In the genomic region with DNA sequence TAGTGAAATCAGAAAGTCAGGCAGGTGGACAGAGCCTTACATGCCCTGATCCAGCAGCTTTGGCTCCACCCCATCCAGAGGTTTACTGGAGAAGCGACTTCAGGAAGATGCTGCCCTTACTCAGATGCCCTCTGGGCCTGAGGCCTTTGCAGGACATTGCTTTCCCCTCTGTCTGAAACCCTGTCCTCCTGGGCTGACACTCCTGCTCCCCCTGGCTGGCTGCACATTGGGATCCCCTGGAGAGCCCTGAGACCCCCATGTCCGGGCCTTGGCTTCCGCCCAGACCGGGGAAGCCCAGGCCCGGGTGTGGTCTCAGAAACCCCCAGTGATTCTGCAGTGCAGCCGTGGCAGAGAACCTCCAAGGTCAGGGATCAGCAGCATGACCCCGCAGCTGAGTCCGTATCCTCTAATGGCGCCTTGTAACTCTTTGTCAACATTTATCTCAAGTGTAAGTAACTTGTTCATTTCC, we compare ENCODE assay signal across 34 cellular contexts. TPM values are rescaled to one million over a fixed set of nuclear protein-coding genes. Genes with fewer than 3 reads are reported as not detected.
DNase-seq lines count a peak whose midpoint lies in the region; ATAC-seq and TF ChIP-seq lines count a peak whose summit lies in the region.
"Had no signal": no experiment of that assay in that cellular context is flagged by ENCODE, and none has a peak within 500 bp of the region (broad histone marks: within the 10 kb centered on the region; RNA-seq: fewer than 3 reads in every experiment).

No MANE protein-coding gene starts in this region.

- H2AFZ ChIP-seq in GM23338, result no peak overlapping the region

- H3K9me3 ChIP-seq in esophagus (ENCODE audit: control insufficient read depth in 2 of 2, insufficient read depth in 1 of 2, low read depth in 1 of 2, low read length in 1 of 2), result no peaks in the 10 kb centered on the region
- H3K9me3 ChIP-seq: adrenal gland, uterus had no signal

- peak overlapping the region; percentile 44 for H3K27ac Mint-ChIP-seq in mesothelial cell of epicardium
- no peak overlapping the region for H3K27ac Mint-ChIP-seq in activated CD4-positive, alpha-beta memory T cell treated with anti-CD3 and anti-CD28 coated beads, Interleukin-2, amount 10 ng/mL, durations not matched to agents 7 days and 5 days
- no peak overlapping the region for H3K27ac Mint-ChIP-seq in GM23338
- H3K27ac Mint-ChIP-seq: activated CD4-positive, alpha-beta memory T cell treated with anti-CD3 and anti-CD28 coated beads for 36 hours; activated naive CD4-positive, alpha-beta T cell treated with anti-CD3 and anti-CD28 coated beads for 36 hours; natural killer cell; stimulated activated naive B cell treated with anti-CD40 and anti-IgM and Interleukin-4, amounts not matched to agents 10 μg/mL and 1 μg/mL and 100 μg/mL, for 72 hours had no signal

- H3K4me3 Mint-ChIP-seq in mesothelial cell of epicardium (no peak overlapping the region), GM23338 (no peak overlapping the region)
- H3K4me3 Mint-ChIP-seq in activated CD4-positive, alpha-beta memory T cell treated with anti-CD3 and anti-CD28 coated beads, Interleukin-2, amount 10 ng/mL, durations not matched to agents 7 days and 5 days, result no peak overlapping the region
- H3K4me3 Mint-ChIP-seq: activated CD4-positive, alpha-beta memory T cell treated with anti-CD3 and anti-CD28 coated beads for 36 hours; activated naive CD4-positive, alpha-beta T cell treated with anti-CD3 and anti-CD28 coated beads for 36 hours; CD4-positive, CD25-positive, alpha-beta regulatory T cell; central memory CD8-positive, alpha-beta T cell; natural killer cell; stimulated activated naive B cell treated with anti-CD40 and anti-IgM and Interleukin-4, amounts not matched to agents 10 μg/mL and 1 μg/mL and 100 μg/mL, for 72 hours had no signal

- TF ChIP-seq CTCF in mesothelial cell of epicardium (IDR thresholded peaks at IDR 0.05; ENCODE audit: unreplicated experiment) (no peak), GM23338 (conservative IDR thresholded peaks at IDR 0.05; ENCODE audit: low read depth in 2 of 2) (no peak)

- POLR2A ChIA-PET in activated CD4-positive, alpha-beta memory T cell treated with anti-CD3 and anti-CD28 coated beads, Interleukin-2, amount 10 ng/mL, durations not matched to agents 7 days and 5 days (lab: Charles Lee), result no interaction called here

- no peaks in the 10 kb centered on the region for H3F3A ChIP-seq in GM23338 (replicated peaks; ENCODE audit: low read depth)

- H3K4me1 ChIP-seq in esophagus (ENCODE audit: control insufficient read depth in 2 of 2, insufficient read depth in 2 of 2, low read length in 1 of 2) (peaks cover 4 to 22% of the 10 kb centered on the region in 2 donors), GM23338 (ENCODE audit: insufficient read depth) (no peaks in the 10 kb centered on the region)
- H3K4me1 ChIP-seq: adrenal gland, uterus had no signal

- no peaks in the 10 kb centered on the region for H3K9me3 Mint-ChIP-seq in mesothelial cell of epicardium
- H3K9me3 Mint-ChIP-seq in activated CD4-positive, alpha-beta memory T cell treated with anti-CD3 and anti-CD28 coated beads, Interleukin-2, amount 10 ng/mL, durations not matched to agents 7 days and 5 days, result no peaks in the 10 kb centered on the region
- H3K9me3 Mint-ChIP-seq in GM23338, result no peaks in the 10 kb centered on the region
- H3K9me3 Mint-ChIP-seq: activated CD4-positive, alpha-beta memory T cell treated with anti-CD3 and anti-CD28 coated beads for 36 hours; activated naive CD4-positive, alpha-beta T cell treated with anti-CD3 and anti-CD28 coated beads for 36 hours; central memory CD8-positive, alpha-beta T cell; natural killer cell; stimulated activated naive B cell treated with anti-CD40 and anti-IgM and Interleukin-4, amounts not matched to agents 10 μg/mL and 1 μg/mL and 100 μg/mL, for 72 hours had no signal

- ATAC-seq in HG03442 (IDR thresholded peaks at IDR 0.05; ENCODE audit: unreplicated experiment) (no peak), GM23338 (no peak), HG02571 (IDR thresholded peaks at IDR 0.05; ENCODE audit: unreplicated experiment) (no peak)
- ATAC-seq: activated CD4-positive, CD25-positive, alpha-beta regulatory T cell treated with anti-CD3 and anti-CD28 coated beads, Interleukin-2, amount 50 U/mL, for 24 hours; left ventricle myocardium superior; Panc1; stimulated activated naive B cell treated with anti-CD40 and anti-IgM and Interleukin-4, amounts not matched to agents 10 μg/mL and 1 μg/mL and 100 μg/mL, for 72 hours had no signal

- DNase-seq in LoVo (ENCODE audit: low spot score), result peak; percentile 32
- no peak for DNase-seq in mesothelial cell of epicardium (ENCODE audit: low spot score in 2 of 2, unreplicated experiment in 2 of 2)
- no peak for DNase-seq in activated CD4-positive, alpha-beta memory T cell treated with anti-CD3 and anti-CD28 coated beads, Interleukin-2, amount 10 ng/mL, durations not matched to agents 7 days and 5 days
- no peak for DNase-seq in GM23338 (ENCODE audit: low spot score)
- DNase-seq: activated CD4-positive, alpha-beta memory T cell treated with anti-CD3 and anti-CD28 coated beads for 36 hours; activated CD8-positive, alpha-beta memory T cell treated with anti-CD3 and anti-CD28 coated beads, Interleukin-2, amount 50 U/mL, for 48 hours; activated naive CD4-positive, alpha-beta T cell treated with anti-CD3 and anti-CD28 coated beads for 36 hours; adrenal gland; AML-193; CD4-positive, CD25-positive, alpha-beta regulatory T cell; DMS79 treated with DMSO at 0.1 percent for 48 hours; dorsolateral prefrontal cortex; GF-D8; GOT3; left ventricle myocardium superior; natural killer cell; NCI-H146; NCI-H748 treated with DMSO at 0.1 percent for 48 hours; SHP77 treated with DMSO at 0.1 percent for 48 hours; stimulated activated naive B cell treated with anti-CD40 and anti-IgM and Interleukin-4, amounts not matched to agents 10 μg/mL and 1 μg/mL and 100 μg/mL, for 72 hours; uterus had no signal

- peak overlapping the region; percentile 87 to 96 for H3K27ac ChIP-seq in esophagus (ENCODE audit: low read depth in 2 of 2, low read length in 1 of 2)
- H3K27ac ChIP-seq in temporal lobe (ENCODE audit: low read depth, low read length), result peak overlapping the region; percentile 30
- no peak overlapping the region for H3K27ac ChIP-seq in GM23338 (ENCODE audit: low read depth)
- H3K27ac ChIP-seq: adrenal gland, uterus had no signal

- no peaks in the 10 kb centered on the region for H3K27me3 Mint-ChIP-seq in mesothelial cell of epicardium (ENCODE audit: low read depth)
- no peaks in the 10 kb centered on the region for H3K27me3 Mint-ChIP-seq in activated CD4-positive, alpha-beta memory T cell treated with anti-CD3 and anti-CD28 coated beads, Interleukin-2, amount 10 ng/mL, durations not matched to agents 7 days and 5 days
- H3K27me3 Mint-ChIP-seq in GM23338 (ENCODE audit: insufficient read depth, low read depth, poor library complexity), result peaks cover 4% of the 10 kb centered on the region

- CTCF ChIA-PET in activated CD4-positive, alpha-beta memory T cell treated with anti-CD3 and anti-CD28 coated beads, Interleukin-2, amount 10 ng/mL, durations not matched to agents 7 days and 5 days (lab: Charles Lee), result no interaction called here

- no peaks in the 10 kb centered on the region for H3K9me2 ChIP-seq in GM23338 (ENCODE audit: insufficient read depth)

- H3K27me3 ChIP-seq in esophagus (ENCODE audit: control insufficient read depth in 1 of 2, insufficient read depth in 2 of 2, low read length in 2 of 2) (no peaks in the 10 kb centered on the region), GM23338 (ENCODE audit: insufficient read depth) (no peaks in the 10 kb centered on the region)
- H3K27me3 ChIP-seq: adrenal gland, dorsolateral prefrontal cortex, uterus had no signal

- H3K36me3 Mint-ChIP-seq in mesothelial cell of epicardium (no peaks in the 10 kb centered on the region), GM23338 (ENCODE audit: low read depth) (no peaks in the 10 kb centered on the region)
- no peaks in the 10 kb centered on the region for H3K36me3 Mint-ChIP-seq in activated CD4-positive, alpha-beta memory T cell treated with anti-CD3 and anti-CD28 coated beads, Interleukin-2, amount 10 ng/mL, durations not matched to agents 7 days and 5 days (ENCODE audit: low read depth)
- H3K36me3 Mint-ChIP-seq: activated CD4-positive, alpha-beta memory T cell treated with anti-CD3 and anti-CD28 coated beads for 36 hours; CD4-positive, CD25-positive, alpha-beta regulatory T cell; natural killer cell; stimulated activated naive B cell treated with anti-CD40 and anti-IgM and Interleukin-4, amounts not matched to agents 10 μg/mL and 1 μg/mL and 100 μg/mL, for 72 hours had no signal

- no peaks in the 10 kb centered on the region for H3K36me3 ChIP-seq in esophagus (ENCODE audit: control insufficient read depth in 2 of 2, insufficient read depth in 2 of 2, low read length in 1 of 2)
- no peaks in the 10 kb centered on the region for H3K36me3 ChIP-seq in GM23338 (ENCODE audit: insufficient read depth)
- H3K36me3 ChIP-seq: adrenal gland, uterus had no signal

- H3K4me1 Mint-ChIP-seq in mesothelial cell of epicardium, result peaks cover 26% of the 10 kb centered on the region
- no peaks in the 10 kb centered on the region for H3K4me1 Mint-ChIP-seq in activated CD4-positive, alpha-beta memory T cell treated with anti-CD3 and anti-CD28 coated beads, Interleukin-2, amount 10 ng/mL, durations not matched to agents 7 days and 5 days
- no peaks in the 10 kb centered on the region for H3K4me1 Mint-ChIP-seq in GM23338
- H3K4me1 Mint-ChIP-seq: CD4-positive, CD25-positive, alpha-beta regulatory T cell; central memory CD8-positive, alpha-beta T cell; natural killer cell; stimulated activated naive B cell treated with anti-CD40 and anti-IgM and Interleukin-4, amounts not matched to agents 10 μg/mL and 1 μg/mL and 100 μg/mL, for 72 hours had no signal

- no peaks in the 10 kb centered on the region for H4K20me1 ChIP-seq in GM23338 (replicated peaks; ENCODE audit: insufficient read depth)

- 70 to 71% methylated on average over 9 of the region's 9 CpGs for WGBS in esophagus, 2 donors

- H3K79me2 ChIP-seq in GM23338 (replicated peaks; ENCODE audit: insufficient read depth), result no peaks in the 10 kb centered on the region

- no peak overlapping the region for H3K4me2 ChIP-seq in GM23338

- H3K4me3 ChIP-seq in esophagus (ENCODE audit: low read depth in 1 of 2, low read length in 2 of 2) (no peak overlapping the region), GM23338 (no peak overlapping the region)
- H3K4me3 ChIP-seq: adrenal gland, dorsolateral prefrontal cortex, skin epidermis, uterus had no signal

RNA-seq across cellular contexts. Expression of a gene that starts 36.6 kb away (rescaled TPM):
- polyA plus RNA-seq in esophagus (under 1 TPM; 0.16 to 0.41 TPM), GM23338 (2016; fragmentation: Nextera tagmentation; extraction: Ambion mirVana) (not detected in 2 replicates)
- total RNA-seq in mesothelial cell of epicardium (not detected in 3 replicates), temporal lobe (not detected)
- not detected for total RNA-seq in activated CD4-positive, alpha-beta memory T cell treated with anti-CD3 and anti-CD28 coated beads, Interleukin-2, amount 10 ng/mL, durations not matched to agents 7 days and 5 days
- 0.28 TPM in 1 of 2 replicates, not detected in the other for total RNA-seq in GM23338 (2014; rRNA removed; shearing (Covaris generic))
- total RNA-seq: activated CD4-positive, alpha-beta memory T cell treated with anti-CD3 and anti-CD28 coated beads for 36 hours; activated naive CD4-positive, alpha-beta T cell treated with anti-CD3 and anti-CD28 coated beads for 36 hours; adrenal gland; CD4-positive, CD25-positive, alpha-beta regulatory T cell; glomerular endothelial cell; left ventricle myocardium superior; LHCN-M2; mesenteric fat pad; natural killer cell; osteocyte; T-helper 2 cell treated with Interferon-gamma antibody and Interleukin-4, amounts not matched to agents 100 ng/mL and 5 ng/mL, for 36 hours had no signal
- polyA plus RNA-seq: CD4-positive, CD25-positive, alpha-beta regulatory T cell had no signal

RNA-seq across cellular contexts. Expression of a gene that starts 39.7 kb away (rescaled TPM):
- polyA plus RNA-seq in esophagus, result 1 to 10 TPM; 2.9 to 6.8 TPM
- 13.9 to 15.6 TPM (median 14.2 TPM) in 3 replicates for total RNA-seq in mesothelial cell of epicardium
- 22.4 TPM for total RNA-seq in temporal lobe
- 1 to 10 TPM; 8.4 to 8.9 TPM for total RNA-seq in activated CD4-positive, alpha-beta memory T cell treated with anti-CD3 and anti-CD28 coated beads, Interleukin-2, amount 10 ng/mL, durations not matched to agents 7 days and 5 days
- 28.5 and 29.4 TPM in 2 replicates for total RNA-seq in GM23338 (2014; rRNA removed; shearing (Covaris generic))
- 7.5 and 8.1 TPM in 2 replicates for polyA plus RNA-seq in GM23338 (2016; fragmentation: Nextera tagmentation; extraction: Ambion mirVana)
